30 cellular contexts compared by ENCODE assay signal in genomic region chr16:66701516-66701915, GRCh38.
"Had no signal": no experiment of that assay in that cellular context is flagged by ENCODE, and none has a peak within 500 bp of the region (broad histone marks: within the 10 kb centered on the region; RNA-seq: fewer than 3 reads in every experiment).

No MANE protein-coding gene starts in this region.

- DNase-seq: activated CD4-positive, alpha-beta memory T cell treated with anti-CD3 and anti-CD28 coated beads, Interleukin-2, amount 10 ng/mL, durations not matched to agents 7 days and 5 days; activated CD4-positive, alpha-beta T cell treated with anti-CD3 and anti-CD28 coated beads for 1 hour; activated CD4-positive, alpha-beta T cell treated with anti-CD3 and anti-CD28 coated beads for 48 hours; activated CD4-positive, CD25-positive, alpha-beta regulatory T cell; activated CD8-positive, alpha-beta memory T cell treated with anti-CD3 and anti-CD28 coated beads for 24 hours; activated CD8-positive, alpha-beta memory T cell treated with anti-CD3 and anti-CD28 coated beads, Interleukin-2, amount 10 ng/mL, durations not matched to agents 7 days and 5 days; activated CD8-positive, alpha-beta memory T cell treated with anti-CD3 and anti-CD28 coated beads, Interleukin-2, amount 50 U/mL, for 48 hours; activated effector memory CD4-positive, alpha-beta T cell treated with Interleukin-2 at 50 U/mL for 16 hours; activated naive CD4-positive, alpha-beta T cell; activated naive CD4-positive, alpha-beta T cell treated with anti-CD3 and anti-CD28 coated beads, Interleukin-2, amount 50 U/mL, for 16 hours; activated naive CD8-positive, alpha-beta T cell treated with anti-CD3 and anti-CD28 coated beads for 36 hours; activated T-cell treated with anti-CD3 and anti-CD28 coated beads, Interleukin-2, amount 50 U/mL, for 48 hours; amniotic stem cell; aorta; brain microvascular endothelial cell; central memory CD4-positive, alpha-beta T cell; NCI-H1105; NCI-H1417 treated with DMSO at 0.1 percent for 48 hours; NCI-H187 treated with DMSO at 0.1 percent for 48 hours; NCI-H2081; NCI-H2171 treated with DMSO at 0.1 percent for 48 hours; NCI-H2227 treated with DMSO at 0.1 percent for 48 hours; NCI-H446; NCI-H510A treated with DMSO at 0.1 percent for 48 hours; NCI-H69; SHP77; SJCRH30; T1000; WERI-Rb-1 had no signal

- ATAC-seq: activated CD8-positive, alpha-beta memory T cell treated with anti-CD3 and anti-CD28 coated beads, Interleukin-2, amount 10 ng/mL, durations not matched to agents 7 days and 5 days; Panc1 had no signal
